23 cellular contexts compared by ENCODE assay signal in genomic region chr22:20400606-20401375, GRCh38. TPM values are rescaled to one million over a fixed set of nuclear protein-coding genes. Genes with fewer than 3 reads are reported as not detected.
"Had no signal": no experiment of that assay in that cellular context is flagged by ENCODE, and none has a peak within 500 bp of the region (broad histone marks: within the 10 kb centered on the region; RNA-seq: fewer than 3 reads in every experiment).

No MANE protein-coding gene starts in this region.

- H3K27ac Mint-ChIP-seq: activated B cell treated with CpG ODN at 0.5 μM for 24 hours; activated CD4-positive, alpha-beta T cell treated with anti-CD3 and anti-CD28 coated beads, Interleukin-2, amount 10 ng/mL, durations not matched to agents 24 days and 14 days; activated CD8-positive, alpha-beta memory T cell treated with anti-CD3 and anti-CD28 coated beads, Interleukin-2, amount 10 ng/mL, durations not matched to agents 7 days and 5 days; activated naive CD4-positive, alpha-beta T cell treated with anti-CD3 and anti-CD28 coated beads for 36 hours; activated naive CD8-positive, alpha-beta T cell had no signal

- H3K27me3 Mint-ChIP-seq: activated B cell treated with CpG ODN at 0.5 μM for 24 hours; activated CD4-positive, alpha-beta T cell treated with anti-CD3 and anti-CD28 coated beads, Interleukin-2, amount 10 ng/mL, durations not matched to agents 24 days and 14 days; activated CD8-positive, alpha-beta memory T cell treated with anti-CD3 and anti-CD28 coated beads, Interleukin-2, amount 10 ng/mL, durations not matched to agents 7 days and 5 days; activated naive CD8-positive, alpha-beta T cell; brain had no signal

- ATAC-seq: activated CD8-positive, alpha-beta memory T cell treated with anti-CD3 and anti-CD28 coated beads, Interleukin-2, amount 10 ng/mL, durations not matched to agents 7 days and 5 days; activated T-cell treated with anti-CD3 and anti-CD28 coated beads, Interleukin-2, amount 50 U/mL, for 4 hours had no signal

- H3K9me3 Mint-ChIP-seq: activated B cell treated with CpG ODN at 0.5 μM for 24 hours; activated CD4-positive, alpha-beta T cell treated with anti-CD3 and anti-CD28 coated beads, Interleukin-2, amount 10 ng/mL, durations not matched to agents 24 days and 14 days; activated naive CD4-positive, alpha-beta T cell treated with anti-CD3 and anti-CD28 coated beads for 36 hours; activated T-cell treated with anti-CD3 and anti-CD28 coated beads, Interleukin-2, amount 50 U/mL, for 4 hours had no signal

- DNase-seq: activated B cell treated with CpG ODN at 0.5 μM for 24 hours; activated CD4-positive, alpha-beta T cell treated with anti-CD3 and anti-CD28 coated beads for 1 hour; activated CD4-positive, alpha-beta T cell treated with anti-CD3 and anti-CD28 coated beads, Interleukin-2, amount 10 ng/mL, durations not matched to agents 24 days and 14 days; activated CD4-positive, alpha-beta T cell treated with anti-CD3 and anti-CD28 coated beads, Interleukin-2, amount 50 U/mL, for 48 hours; activated CD8-positive, alpha-beta memory T cell treated with anti-CD3 and anti-CD28 coated beads, Interleukin-2, amount 10 ng/mL, durations not matched to agents 7 days and 5 days; activated gamma-delta T cell; activated naive CD4-positive, alpha-beta T cell treated with anti-CD3 and anti-CD28 coated beads for 36 hours; activated T-cell treated with anti-CD3 and anti-CD28 coated beads, Interleukin-2, amount 50 U/mL, for 4 hours; amygdala; KG1; NCI-H1048; NCI-H1417; NCI-H1930; NCI-H2171; NCI-H226; NCI-H526 treated with DMSO at 0.1 percent for 48 hours; NCI-H82; SIG-M5; T-helper 2 cell; T1000 had no signal

- H3K4me3 Mint-ChIP-seq: activated B cell treated with CpG ODN at 0.5 μM for 24 hours; activated CD4-positive, alpha-beta T cell treated with anti-CD3 and anti-CD28 coated beads, Interleukin-2, amount 10 ng/mL, durations not matched to agents 24 days and 14 days; activated CD8-positive, alpha-beta memory T cell treated with anti-CD3 and anti-CD28 coated beads, Interleukin-2, amount 10 ng/mL, durations not matched to agents 7 days and 5 days; activated naive CD4-positive, alpha-beta T cell treated with anti-CD3 and anti-CD28 coated beads for 36 hours; activated naive CD8-positive, alpha-beta T cell; activated T-cell treated with anti-CD3 and anti-CD28 coated beads, Interleukin-2, amount 50 U/mL, for 4 hours had no signal

RNA-seq across cellular contexts. Expression of gene ZNF74, which starts 6.8 kb away (rescaled TPM):
- total RNA-seq: OCI-LY7 had no signal
